In genomic region chr1:204418174-204419063, GRCh38 we compare ENCODE assay signal across 10 cellular contexts. TPM values are rescaled to one million over a fixed set of nuclear protein-coding genes. Genes with fewer than 3 reads are reported as not detected.
DNase-seq lines count a peak whose midpoint lies in the region; ATAC-seq and TF ChIP-seq lines count a peak whose summit lies in the region.
"Had no signal": no experiment of that assay in that cellular context is flagged by ENCODE, and none has a peak within 500 bp of the region (broad histone marks: within the 10 kb centered on the region; RNA-seq: fewer than 3 reads in every experiment).

No MANE protein-coding gene starts in this region.

- H3K79me2 ChIP-seq in hepatocyte: peaks cover 16% of the 10 kb centered on the region

- H3K4me1 ChIP-seq in hepatocyte (ENCODE audit: insufficient read depth) (peaks cover 27% of the 10 kb centered on the region), thoracic aorta (ENCODE audit: control insufficient read depth in 1 of 2, low read depth in 2 of 2) (peaks cover 22 to 39% of the 10 kb centered on the region in 2 donors)

- no peaks in the 10 kb centered on the region for H3K27me3 Mint-ChIP-seq in activated CD4-positive, alpha-beta T cell treated with anti-CD3 and anti-CD28 coated beads for 36 hours
- H3K27me3 Mint-ChIP-seq in activated CD4-positive, alpha-beta T cell treated with anti-CD3 and anti-CD28 coated beads, Interleukin-2, amount 10 ng/mL, durations not matched to agents 24 days and 14 days: no peaks in the 10 kb centered on the region
- H3K27me3 Mint-ChIP-seq in T-cell: no peaks in the 10 kb centered on the region

- 83% methylated on average over 10 of the region's 10 CpGs for WGBS in hepatocyte (ENCODE audit: low lambda C conversion rate, missing lambda C conversion rate)

- H3K4me3 Mint-ChIP-seq in activated CD4-positive, alpha-beta T cell treated with anti-CD3 and anti-CD28 coated beads for 36 hours: no peak overlapping the region
- H3K4me3 Mint-ChIP-seq in activated CD4-positive, alpha-beta T cell treated with anti-CD3 and anti-CD28 coated beads, Interleukin-2, amount 10 ng/mL, durations not matched to agents 24 days and 14 days: no peak overlapping the region
- H3K4me3 Mint-ChIP-seq in T-cell: no peak overlapping the region

- no peaks in the 10 kb centered on the region for H4K20me1 ChIP-seq in hepatocyte (ENCODE audit: insufficient read depth, poor library complexity, severe bottlenecking)

- no peaks in the 10 kb centered on the region for H3K9me3 ChIP-seq in hepatocyte (ENCODE audit: low read depth)
- H3K9me3 ChIP-seq in thoracic aorta: no peaks in the 10 kb centered on the region

- peak overlapping the region; percentile 72 for H3K4me2 ChIP-seq in hepatocyte

- POLR2A ChIA-PET in activated CD4-positive, alpha-beta T cell treated with anti-CD3 and anti-CD28 coated beads for 36 hours (lab: Charles Lee): no interaction called here
- POLR2A ChIA-PET in T-cell (lab: Charles Lee): no interaction called here

- no peaks in the 10 kb centered on the region for H3K9me2 ChIP-seq in hepatocyte (replicated peaks; ENCODE audit: insufficient read depth)

- DNase-seq in activated CD4-positive, alpha-beta T cell treated with anti-CD3 and anti-CD28 coated beads for 36 hours: no peak
- DNase-seq in activated CD4-positive, alpha-beta T cell treated with anti-CD3 and anti-CD28 coated beads, Interleukin-2, amount 10 ng/mL, durations not matched to agents 24 days and 14 days: no peak
- DNase-seq in T-cell: no peak
- DNase-seq in hepatocyte (ENCODE audit: low spot score): no peak
- DNase-seq in thoracic aorta (ENCODE audit: low spot score): no peak
- DNase-seq in NCI-H69 (lab: John Stamatoyannopoulos, UW): no peak
- DNase-seq in ureter (ENCODE audit: low spot score): no peak
- DNase-seq: C1 segment of cervical spinal cord had no signal

- CTCF ChIA-PET in activated CD4-positive, alpha-beta T cell treated with anti-CD3 and anti-CD28 coated beads for 36 hours (lab: Charles Lee): interaction anchor here (0.7 to 4.0 kb wide), 9 partner anchors 8 to 147 kb away, joined by 3 to 31 read pairs (median 4); no protein-coding TSS in a partner anchor
- CTCF ChIA-PET in T-cell (lab: Charles Lee): no interaction called here

- peaks cover 36% of the 10 kb centered on the region for H3K4me1 Mint-ChIP-seq in activated CD4-positive, alpha-beta T cell treated with anti-CD3 and anti-CD28 coated beads for 36 hours
- H3K4me1 Mint-ChIP-seq in activated CD4-positive, alpha-beta T cell treated with anti-CD3 and anti-CD28 coated beads, Interleukin-2, amount 10 ng/mL, durations not matched to agents 24 days and 14 days: peaks cover 32% of the 10 kb centered on the region
- peaks cover 13 to 21% (median 15%) of the 10 kb centered on the region in 3 donors for H3K4me1 Mint-ChIP-seq in T-cell

- peaks cover 14% of the 10 kb centered on the region for H3K36me3 Mint-ChIP-seq in activated CD4-positive, alpha-beta T cell treated with anti-CD3 and anti-CD28 coated beads for 36 hours (ENCODE audit: low read depth)
- peaks cover 17% of the 10 kb centered on the region for H3K36me3 Mint-ChIP-seq in activated CD4-positive, alpha-beta T cell treated with anti-CD3 and anti-CD28 coated beads, Interleukin-2, amount 10 ng/mL, durations not matched to agents 24 days and 14 days (ENCODE audit: low read depth)
- peaks cover 12% of the 10 kb centered on the region for H3K36me3 Mint-ChIP-seq in T-cell

- H3K27ac Mint-ChIP-seq in activated CD4-positive, alpha-beta T cell treated with anti-CD3 and anti-CD28 coated beads for 36 hours: peak overlapping the region; percentile 7
- H3K27ac Mint-ChIP-seq in activated CD4-positive, alpha-beta T cell treated with anti-CD3 and anti-CD28 coated beads, Interleukin-2, amount 10 ng/mL, durations not matched to agents 24 days and 14 days: no peak overlapping the region
- H3K27ac Mint-ChIP-seq in T-cell: peak overlapping the region; percentile 35 to 61

- no peaks in the 10 kb centered on the region for H3K36me3 ChIP-seq in hepatocyte (replicated peaks; ENCODE audit: insufficient read depth, low read depth)
- peaks cover 5% of the 10 kb centered on the region for H3K36me3 ChIP-seq in thoracic aorta

- TF ChIP-seq CTCF in hepatocyte (IDR thresholded peaks at IDR 0.05; ENCODE audit: poor library complexity) (no peak), thoracic aorta (IDR thresholded peaks at IDR 0.05) (no peak)

- H3K9me3 Mint-ChIP-seq in activated CD4-positive, alpha-beta T cell treated with anti-CD3 and anti-CD28 coated beads for 36 hours (ENCODE audit: low read depth): no peaks in the 10 kb centered on the region
- H3K9me3 Mint-ChIP-seq in activated CD4-positive, alpha-beta T cell treated with anti-CD3 and anti-CD28 coated beads, Interleukin-2, amount 10 ng/mL, durations not matched to agents 24 days and 14 days: no peaks in the 10 kb centered on the region
- H3K9me3 Mint-ChIP-seq in T-cell: no peaks in the 10 kb centered on the region

- H3K27me3 ChIP-seq in hepatocyte: no peaks in the 10 kb centered on the region
- H3K27me3 ChIP-seq in thoracic aorta (replicated peaks; ENCODE audit: insufficient read depth): no peaks in the 10 kb centered on the region

- no peak for ATAC-seq in activated CD4-positive, alpha-beta T cell treated with anti-CD3 and anti-CD28 coated beads for 36 hours
- peak in 1 of 4 experiments; percentile 29 for ATAC-seq in T-cell (replicated peaks in 1 of 4)
- ATAC-seq in thoracic aorta (ENCODE audit: insufficient number of reproducible peaks, low FRiP score, low read depth): no peak
- ATAC-seq in GM21576 (IDR thresholded peaks at IDR 0.05; ENCODE audit: unreplicated experiment): no peak

- H3K4me3 ChIP-seq in hepatocyte (no peak overlapping the region), thoracic aorta (no peak overlapping the region)

- no peak overlapping the region for H2AFZ ChIP-seq in hepatocyte

- H3K27ac ChIP-seq in hepatocyte: peak overlapping the region; percentile 95
- peak overlapping the region; percentile 76 to 86 for H3K27ac ChIP-seq in thoracic aorta
- H3K27ac ChIP-seq: HL-60 had no signal

- intact Hi-C loops in activated CD4-positive, alpha-beta T cell treated with anti-CD3 and anti-CD28 coated beads for 36 hours (cut with DNase I, micrococcal nuclease): loop anchor here (10.0 kb wide), 2 partner anchors 554 to 786 kb away; partner anchors contain the start of gene SNRPE (in 1 of the 2)
- intact Hi-C loops in activated CD4-positive, alpha-beta T cell treated with anti-CD3 and anti-CD28 coated beads, Interleukin-2, amount 10 ng/mL, durations not matched to agents 24 days and 14 days (cut with micrococcal nuclease): no loop called here

RNA-seq across cellular contexts. Expression of gene PPP1R15B, which starts 6.8 kb away (rescaled TPM):
- 10 to 100 TPM; 55.9 to 57.6 TPM for total RNA-seq in activated CD4-positive, alpha-beta T cell treated with anti-CD3 and anti-CD28 coated beads for 36 hours
- 70.9 and 74.0 TPM in 2 replicates for total RNA-seq in activated CD4-positive, alpha-beta T cell treated with anti-CD3 and anti-CD28 coated beads, Interleukin-2, amount 10 ng/mL, durations not matched to agents 24 days and 14 days
- total RNA-seq in T-cell (100 to 1,000 TPM in 2 of 5 donors, 10 to 100 TPM in 3; 67.9 to 151 (median 70.6) TPM), hepatocyte (66.9 and 77.0 TPM in 2 replicates), thoracic aorta (10 to 100 TPM; 40.1 to 64.5 TPM), ureter (59.0 TPM)
- polyA plus RNA-seq in hepatocyte: 31.2 and 34.0 TPM in 2 replicates

RNA-seq across cellular contexts. Expression of gene PLEKHA6, which starts 58.7 kb away (rescaled TPM):
- total RNA-seq in activated CD4-positive, alpha-beta T cell treated with anti-CD3 and anti-CD28 coated beads for 36 hours: under 1 TPM; 0.86 to 0.87 TPM
- 0.07 and 0.47 TPM in 2 replicates for total RNA-seq in activated CD4-positive, alpha-beta T cell treated with anti-CD3 and anti-CD28 coated beads, Interleukin-2, amount 10 ng/mL, durations not matched to agents 24 days and 14 days
- total RNA-seq in T-cell (1 to 10 TPM in 3 of 5 donors, under 1 TPM in 2; 0.38 to 1.9 (median 1.4) TPM), hepatocyte (14.3 and 31.5 TPM in 2 replicates), thoracic aorta (1 to 10 TPM; 5.1 to 6.9 TPM), ureter (61.5 TPM)
- 12.4 and 14.3 TPM in 2 replicates for polyA plus RNA-seq in hepatocyte
